Comparison of ENCODE assay signal across 22 cellular contexts in the genomic region with DNA sequence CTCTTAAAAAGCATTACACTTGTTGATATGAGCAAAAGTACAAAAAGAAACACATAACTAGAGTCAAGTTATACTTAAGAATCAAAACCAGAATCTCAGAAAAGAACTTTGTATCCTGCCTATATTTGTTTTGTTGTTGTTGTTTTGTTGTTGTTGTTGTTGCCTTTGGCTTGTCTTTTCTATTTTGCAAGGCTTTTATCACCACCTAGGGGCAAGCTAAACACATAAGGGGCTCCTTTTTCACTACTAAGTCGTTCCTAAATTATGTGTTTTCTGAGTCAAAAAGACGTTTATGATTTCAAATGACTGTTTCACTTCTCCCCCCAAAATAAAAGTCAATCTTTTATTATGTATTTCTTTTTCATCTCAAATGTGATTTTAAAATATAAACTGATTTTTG.
A peak's percentile ranks its signal among the peaks of the same experiment; 100 is the strongest.
DNase-seq lines count a peak whose midpoint lies in the region; ATAC-seq and TF ChIP-seq lines count a peak whose summit lies in the region.
"Had no signal": no experiment of that assay in that cellular context is flagged by ENCODE, and none has a peak within 500 bp of the region (broad histone marks: within the 10 kb centered on the region; RNA-seq: fewer than 3 reads in every experiment).

No MANE protein-coding gene starts in this region.

- H2BK12ac ChIP-seq in H9 (ENCODE audit: insufficient read length, low read depth, low read length): no peak overlapping the region

- no peak overlapping the region for H2AK5ac ChIP-seq in H9 (ENCODE audit: insufficient read length, low read length)
- no peak overlapping the region for H2AK5ac ChIP-seq in mesendoderm (ENCODE audit: low read length)

- H2BK5ac ChIP-seq in H9 (ENCODE audit: insufficient read length, low read length): no peak overlapping the region
- no peak overlapping the region for H2BK5ac ChIP-seq in mesendoderm (ENCODE audit: low read length)

- peak; percentile 12 for TF ChIP-seq CTCF in GM12873 (IDR thresholded peaks at IDR 0.05; ENCODE audit: insufficient read depth, low read depth, low read length, missing control alignments)
- TF ChIP-seq CTCF in H9 (conservative IDR thresholded peaks at IDR 0.05): peak; percentile 31; the same call in 1 of the 3 replicates
- no peak for TF ChIP-seq CTCF in SU-DHL-6 (IDR thresholded peaks at IDR 0.05; ENCODE audit: insufficient read depth, low read length, poor library complexity, severe bottlenecking)
- TF ChIP-seq CTCF in right lobe of liver (IDR thresholded peaks at IDR 0.05): no peak
- TF ChIP-seq CTCF in WERI-Rb-1 (IDR thresholded peaks at IDR 0.05; ENCODE audit: low read depth, low read length): no peak

- H3K23me2 ChIP-seq in H9 (ENCODE audit: insufficient read length, low read depth, low read length, poor library complexity, severe bottlenecking): no peaks in the 10 kb centered on the region

- H3K4me1 ChIP-seq in H9 (ENCODE audit: insufficient read depth, low read length): no peaks in the 10 kb centered on the region
- no peaks in the 10 kb centered on the region for H3K4me1 ChIP-seq in mesendoderm (ENCODE audit: control insufficient read depth, low read depth, low read length)
- no peaks in the 10 kb centered on the region for H3K4me1 ChIP-seq in right lobe of liver
- H3K4me1 ChIP-seq: Caco-2, HAP-1, SJCRH30 had no signal

- H2AFZ ChIP-seq in H9 (ENCODE audit: low read length): no peak overlapping the region
- H2AFZ ChIP-seq in SU-DHL-6 (ENCODE audit: low read depth, low read length, severe bottlenecking): peak overlapping the region; percentile 11

- H3K36me3 ChIP-seq in SU-DHL-6 (ENCODE audit: low read length) (no peaks in the 10 kb centered on the region), mesendoderm (ENCODE audit: control insufficient read depth, insufficient read depth, low read length) (no peaks in the 10 kb centered on the region), right lobe of liver (no peaks in the 10 kb centered on the region), WERI-Rb-1 (no peaks in the 10 kb centered on the region)
- H3K36me3 ChIP-seq: HAP-1, SJCRH30 had no signal

- H3K18ac ChIP-seq in H9 (ENCODE audit: insufficient read length, low read depth, low read length): no peak overlapping the region
- H3K18ac ChIP-seq in mesendoderm (ENCODE audit: low read length): no peak overlapping the region

- no peak overlapping the region for H4K8ac ChIP-seq in H9 (replicated peaks; ENCODE audit: insufficient read length, low read depth, low read length)
- no peak overlapping the region for H4K8ac ChIP-seq in mesendoderm (ENCODE audit: low read depth, low read length)

- DNase-seq in H9 (no peak), mesendoderm (peak; percentile 9), right lobe of liver (no peak), NCI-H2196 treated with DMSO at 0.1 percent for 48 hours (lab: John Stamatoyannopoulos, UW; ENCODE audit: unreplicated experiment) (no peak), WERI-Rb-1 (no peak), NCI-H446 (lab: John Stamatoyannopoulos, UW) (no peak)
- DNase-seq: C1 segment of cervical spinal cord; Caco-2; CD4-positive, alpha-beta memory T cell; KBM-7; NCI-H1105 treated with DMSO at 0.1 percent for 48 hours; NCI-H146; NCI-H1930; NCI-H510A; NCI-H69; PC-9; SJCRH30; T-helper 1 cell had no signal

- H3K4ac ChIP-seq in H9 (ENCODE audit: low read depth, low read length): no peak overlapping the region
- H3K4ac ChIP-seq in mesendoderm (ENCODE audit: low read depth, low read length): no peak overlapping the region

- no peaks in the 10 kb centered on the region for H3K9me2 ChIP-seq in SU-DHL-6 (replicated peaks; ENCODE audit: insufficient read depth, low read length)

- H3K9me3 ChIP-seq in H9 (ENCODE audit: control insufficient read depth, low read depth, low read length) (no peaks in the 10 kb centered on the region), SU-DHL-6 (ENCODE audit: insufficient read depth, low read length) (no peaks in the 10 kb centered on the region), right lobe of liver (no peaks in the 10 kb centered on the region), WERI-Rb-1 (ENCODE audit: severe bottlenecking) (no peaks in the 10 kb centered on the region)
- H3K9me3 ChIP-seq: Caco-2, HAP-1, SJCRH30 had no signal

- no peaks in the 10 kb centered on the region for H3K27me3 Mint-ChIP-seq in H9 (ENCODE audit: low read depth)

- H3K23ac ChIP-seq in H9 (ENCODE audit: insufficient read length, low read depth, low read length): no peak overlapping the region
- H3K23ac ChIP-seq in mesendoderm (ENCODE audit: low read length): no peak overlapping the region

- no peaks in the 10 kb centered on the region for H3K36me3 Mint-ChIP-seq in H9 (ENCODE audit: insufficient read depth in 1 of 3, low read depth in 3 of 3)
- H3K36me3 Mint-ChIP-seq: CD4-positive, alpha-beta memory T cell had no signal

- WGBS in H9 (ENCODE audit: extremely low coverage, insufficient read length, low lambda C conversion rate): no CpG with 5 or more reads among the region's 2 CpGs
- WGBS in mesendoderm (ENCODE audit: extremely low coverage, insufficient coverage, low lambda C conversion rate): no CpG with 5 or more reads among the region's 2 CpGs
- WGBS in right lobe of liver (ENCODE audit: insufficient coverage, low coverage, low lambda C conversion rate, missing lambda C conversion rate): 14% methylated on average over 2 of the region's 2 CpGs

- H3K9ac ChIP-seq in H9 (ENCODE audit: extremely low read depth, insufficient read length, low read length) (no peak overlapping the region), SU-DHL-6 (ENCODE audit: low read length) (no peak overlapping the region), mesendoderm (ENCODE audit: low read length) (no peak overlapping the region)

- H3K27ac Mint-ChIP-seq in H9: no peak overlapping the region
- H3K27ac Mint-ChIP-seq: CD4-positive, alpha-beta memory T cell had no signal

- H3K79me1 ChIP-seq in H9 (ENCODE audit: insufficient read depth, low read depth, low read length, poor library complexity, severe bottlenecking): no peaks in the 10 kb centered on the region
- H3K79me1 ChIP-seq in mesendoderm (ENCODE audit: low read length): no peaks in the 10 kb centered on the region

- no peak for TF ChIP-seq POLR2A in right lobe of liver (IDR thresholded peaks at IDR 0.05)

- no peak for ATAC-seq in right lobe of liver
- ATAC-seq: Right ventricle myocardium inferior had no signal

- H3K27me3 ChIP-seq in H9 (ENCODE audit: insufficient read depth, low read length) (no peaks in the 10 kb centered on the region), SU-DHL-6 (ENCODE audit: low read length) (no peaks in the 10 kb centered on the region), mesendoderm (ENCODE audit: insufficient read depth, low read length, poor library complexity) (no peaks in the 10 kb centered on the region), right lobe of liver (no peaks in the 10 kb centered on the region), WERI-Rb-1 (ENCODE audit: insufficient read depth, low read depth, severe bottlenecking) (no peaks in the 10 kb centered on the region)
- H3K27me3 ChIP-seq: SJCRH30 had no signal

- H3K4me2 ChIP-seq in H9 (ENCODE audit: insufficient read depth, insufficient read length, low read length): no peak overlapping the region
- H3K4me2 ChIP-seq in SU-DHL-6 (ENCODE audit: low read depth, low read length, poor library complexity, severe bottlenecking): no peak overlapping the region
- no peak overlapping the region for H3K4me2 ChIP-seq in mesendoderm (ENCODE audit: low read length)
- H3K4me2 ChIP-seq: PC-9 had no signal

- H3K14ac ChIP-seq in H9 (ENCODE audit: insufficient read depth, low read length): no peak overlapping the region

- H2BK15ac ChIP-seq in H9 (ENCODE audit: low read depth, low read length) (no peak overlapping the region), mesendoderm (replicated peaks; ENCODE audit: low read depth) (no peak overlapping the region)

- no peak overlapping the region for H4K5ac ChIP-seq in H9 (ENCODE audit: insufficient read length, low read depth, low read length)
- H4K5ac ChIP-seq in mesendoderm (ENCODE audit: low read length): no peak overlapping the region

- no peak overlapping the region for H2BK20ac ChIP-seq in H9 (ENCODE audit: low read depth, low read length, poor library complexity, severe bottlenecking)

- H3T11ph ChIP-seq in H9 (ENCODE audit: low read length): no peak overlapping the region

- no peaks in the 10 kb centered on the region for H3K9me3 Mint-ChIP-seq in H9
- H3K9me3 Mint-ChIP-seq: CD4-positive, alpha-beta memory T cell had no signal

- 0 out of 4 replicates have a peak, but pooled peaks cover 0 to 5% of the 10 kb centered on the region in 2 experiments for H3K4me1 Mint-ChIP-seq in H9
- H3K4me1 Mint-ChIP-seq: CD4-positive, alpha-beta memory T cell had no signal

- H3K79me2 ChIP-seq in H9 (ENCODE audit: insufficient read depth, low read length) (no peaks in the 10 kb centered on the region), SU-DHL-6 (ENCODE audit: insufficient read depth, low read length) (no peaks in the 10 kb centered on the region), mesendoderm (ENCODE audit: control insufficient read depth, insufficient read depth, low read length) (no peaks in the 10 kb centered on the region)

- intact Hi-C loops in right lobe of liver (cut with DNase I): no loop called here

- H2BK120ac ChIP-seq in H9 (ENCODE audit: low read depth, low read length, poor library complexity, severe bottlenecking): no peak overlapping the region
- no peak overlapping the region for H2BK120ac ChIP-seq in mesendoderm (ENCODE audit: low read depth, low read length)

- no peak overlapping the region for H3K56ac ChIP-seq in H9 (ENCODE audit: insufficient read length, low read depth, low read length)
- no peak overlapping the region for H3K56ac ChIP-seq in mesendoderm (ENCODE audit: low read length)

- no peak overlapping the region for H3K4me3 ChIP-seq in SU-DHL-6 (ENCODE audit: insufficient read depth, low read length, poor library complexity, severe bottlenecking)
- no peak overlapping the region for H3K4me3 ChIP-seq in mesendoderm (ENCODE audit: low read length)
- no peak overlapping the region for H3K4me3 ChIP-seq in right lobe of liver
- H3K4me3 ChIP-seq in WERI-Rb-1 (ENCODE audit: low read depth, low read length): no peak overlapping the region
- H3K4me3 ChIP-seq: HAP-1, PC-9, SJCRH30 had no signal

- no peak overlapping the region for H4K91ac ChIP-seq in H9 (ENCODE audit: insufficient read length, low read depth, low read length)

- H3F3A ChIP-seq in SU-DHL-6 (ENCODE audit: insufficient read depth): no peaks in the 10 kb centered on the region

- H3K27ac ChIP-seq in H9 (ENCODE audit: insufficient read length, low read depth, low read length) (no peak overlapping the region), SU-DHL-6 (ENCODE audit: low read depth, low read length) (no peak overlapping the region), mesendoderm (ENCODE audit: low read depth, low read length) (no peak overlapping the region), right lobe of liver (no peak overlapping the region), WERI-Rb-1 (no peak overlapping the region)
- H3K27ac ChIP-seq: PC-9, SJCRH30 had no signal

- H3K4me3 Mint-ChIP-seq in H9: no peak overlapping the region
- H3K4me3 Mint-ChIP-seq: CD4-positive, alpha-beta memory T cell had no signal

- H4K20me1 ChIP-seq in H9 (ENCODE audit: control insufficient read depth, insufficient read depth, insufficient read length) (no peaks in the 10 kb centered on the region), SU-DHL-6 (ENCODE audit: low read depth, low read length) (no peaks in the 10 kb centered on the region)

Comparison
In these comparisons a context has a peak if more than half of its experiments do, and no peak if none do; other contexts are left out.
1. CTCF ChIP-seq: peak in GM12873 (single experiment) and H9 (single experiment); none in SU-DHL-6 (single experiment), right lobe of liver (0 of 4) and WERI-Rb-1 (single experiment).